12 cellular contexts compared by ENCODE assay signal in the genomic region with DNA sequence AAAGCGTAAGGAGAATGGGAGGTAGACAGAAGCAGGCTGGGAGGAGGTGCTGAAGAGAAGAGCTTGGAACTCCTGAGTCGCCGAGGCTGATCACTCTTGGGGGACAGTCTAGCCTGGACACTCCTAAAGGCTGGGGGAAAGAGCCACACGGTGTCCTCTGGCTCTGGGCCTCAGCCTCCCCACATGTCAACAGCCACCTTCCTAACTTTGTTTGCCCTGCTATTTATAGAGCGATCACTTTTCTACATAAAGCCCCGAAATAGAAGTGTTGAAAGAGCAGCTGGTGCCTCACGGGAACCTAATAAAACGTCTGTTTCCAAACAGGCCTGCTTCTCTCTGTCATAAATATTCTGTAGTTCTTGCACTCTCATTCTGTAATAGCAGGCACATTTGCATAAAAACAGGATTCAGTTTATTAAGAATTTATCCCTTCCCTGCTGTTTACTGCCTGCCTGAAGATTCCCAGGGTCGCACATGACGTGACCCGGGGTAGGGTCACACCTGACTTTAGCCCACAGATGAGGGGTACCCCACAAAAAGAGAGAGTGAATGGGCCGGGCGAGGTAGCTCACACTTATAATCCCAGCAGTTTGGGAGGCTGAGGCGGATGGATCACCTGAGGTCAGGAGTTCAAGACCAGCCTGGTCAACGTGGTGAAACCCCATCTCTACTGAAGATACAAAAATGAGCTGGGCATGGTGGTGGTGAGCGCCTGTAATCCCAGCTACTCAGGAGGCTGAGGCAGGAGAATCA.
A peak's percentile ranks its signal among the peaks of the same experiment; 100 is the strongest.
DNase-seq lines count a peak whose midpoint lies in the region; ATAC-seq, FAIRE-seq and TF ChIP-seq lines count a peak whose summit lies in the region.
"Had no signal": no experiment of that assay in that cellular context is flagged by ENCODE, and none has a peak within 500 bp of the region (broad histone marks: within the 10 kb centered on the region; RNA-seq: fewer than 3 reads in every experiment).

No MANE protein-coding gene starts in this region.

- no TSS peak for BruUV-seq in OCI-LY7 (replicated peaks; lab: Mats Ljungman, UMichigan)

- peak overlapping the region; percentile 27; the same call in 1 of the 2 replicates for H2AFZ ChIP-seq in OCI-LY7 (ENCODE audit: low read length)

- no peaks in the 10 kb centered on the region for H3K36me3 Mint-ChIP-seq in activated naive CD8-positive, alpha-beta T cell treated with anti-CD3 and anti-CD28 coated beads, Interleukin-2, amount 50 U/mL, for 24 hours (ENCODE audit: low read depth)
- H3K36me3 Mint-ChIP-seq in activated T-cell treated with anti-CD3 and anti-CD28 coated beads, Interleukin-2, amount 50 U/mL, for 72 hours (ENCODE audit: insufficient read depth in 2 of 2) = no peaks in the 10 kb centered on the region

- POLR2A ChIA-PET in OCI-LY7 (lab: Charles Lee) = interaction anchor here (0.6 to 1.0 kb wide), 3 partner anchors 9 to 417 kb away, joined by 3 to 4 read pairs (median 3); no protein-coding TSS in a partner anchor

- no peak overlapping the region for H3K4me3 Mint-ChIP-seq in activated naive CD8-positive, alpha-beta T cell treated with anti-CD3 and anti-CD28 coated beads, Interleukin-2, amount 50 U/mL, for 24 hours
- H3K4me3 Mint-ChIP-seq in activated T-cell treated with anti-CD3 and anti-CD28 coated beads, Interleukin-2, amount 50 U/mL, for 72 hours = no peak overlapping the region

- peaks cover 19% of the 10 kb centered on the region for H3K4me1 Mint-ChIP-seq in activated naive CD8-positive, alpha-beta T cell treated with anti-CD3 and anti-CD28 coated beads, Interleukin-2, amount 50 U/mL, for 24 hours
- H3K4me1 Mint-ChIP-seq in activated T-cell treated with anti-CD3 and anti-CD28 coated beads, Interleukin-2, amount 50 U/mL, for 72 hours (ENCODE audit: low read depth) = peaks cover 26% of the 10 kb centered on the region

- H3K27ac Mint-ChIP-seq in activated naive CD8-positive, alpha-beta T cell treated with anti-CD3 and anti-CD28 coated beads, Interleukin-2, amount 50 U/mL, for 24 hours = no peak overlapping the region
- no peak overlapping the region for H3K27ac Mint-ChIP-seq in activated T-cell treated with anti-CD3 and anti-CD28 coated beads, Interleukin-2, amount 50 U/mL, for 72 hours

- H3K4me1 ChIP-seq in OCI-LY7 (ENCODE audit: insufficient read depth, low read length, poor library complexity, severe bottlenecking) = peaks cover 24% of the 10 kb centered on the region
- peaks cover 15 to 80% (median 74%) of the 10 kb centered on the region in 5 donors for H3K4me1 ChIP-seq in subcutaneous abdominal adipose tissue (ENCODE audit: control insufficient read depth in 5 of 5, insufficient read depth in 5 of 5, low read length in 5 of 5)

- H4K20me1 ChIP-seq in OCI-LY7 (ENCODE audit: insufficient read depth, low read length) = no peaks in the 10 kb centered on the region

- peak overlapping the region in 2 of 5 donors; percentile 41 to 55 for H3K9ac ChIP-seq in subcutaneous abdominal adipose tissue (ENCODE audit: low read length in 5 of 5)

- H3K27ac ChIP-seq in OCI-LY7 (ENCODE audit: low read depth, low read length, poor library complexity, severe bottlenecking) (peak overlapping the region; percentile 18), subcutaneous abdominal adipose tissue (ENCODE audit: low read depth, low read length) (peak overlapping the region; percentile 92)
- H3K27ac ChIP-seq: 22Rv1 had no signal

- H3K4me3 ChIP-seq in OCI-LY7 (ENCODE audit: low read depth, low read length, poor library complexity, severe bottlenecking) = no peak overlapping the region
- H3K4me3 ChIP-seq in subcutaneous abdominal adipose tissue (ENCODE audit: low read depth in 1 of 5, low read length in 5 of 5) = no peak overlapping the region

- peak overlapping the region; percentile 29; the same call in 1 of the 2 replicates for H3K4me2 ChIP-seq in OCI-LY7 (ENCODE audit: low read length)

- H3K9me3 Mint-ChIP-seq in activated naive CD8-positive, alpha-beta T cell treated with anti-CD3 and anti-CD28 coated beads, Interleukin-2, amount 50 U/mL, for 24 hours = no peaks in the 10 kb centered on the region
- no peaks in the 10 kb centered on the region for H3K9me3 Mint-ChIP-seq in activated T-cell treated with anti-CD3 and anti-CD28 coated beads, Interleukin-2, amount 50 U/mL, for 72 hours

- H3K27me3 Mint-ChIP-seq in activated naive CD8-positive, alpha-beta T cell treated with anti-CD3 and anti-CD28 coated beads, Interleukin-2, amount 50 U/mL, for 24 hours = no peaks in the 10 kb centered on the region
- no peaks in the 10 kb centered on the region for H3K27me3 Mint-ChIP-seq in activated T-cell treated with anti-CD3 and anti-CD28 coated beads, Interleukin-2, amount 50 U/mL, for 72 hours (ENCODE audit: low read depth)

- H3K9me3 ChIP-seq in OCI-LY7 (ENCODE audit: low read length) (peaks cover 4% of the 10 kb centered on the region; the same call in 1 of the 2 replicates), subcutaneous abdominal adipose tissue (ENCODE audit: control insufficient read depth in 5 of 5, low read length in 5 of 5) (no peaks in the 10 kb centered on the region)

- intact Hi-C loops in OCI-LY7 (cut with micrococcal nuclease; ENCODE audit: unreplicated experiment) = no loop called here

- peak; percentile 92 for FAIRE-seq in islet of Langerhans (lab: Jason Lieb, UNC)

- no peak for TF ChIP-seq CTCF in OCI-LY7 (conservative IDR thresholded peaks at IDR 0.05; ENCODE audit: low read length)

- H3K27me3 ChIP-seq in subcutaneous abdominal adipose tissue (ENCODE audit: control insufficient read depth in 5 of 5, insufficient read depth in 4 of 5, low read length in 5 of 5) = no peaks in the 10 kb centered on the region

- H3K36me3 ChIP-seq in OCI-LY7 (ENCODE audit: insufficient read depth, low read length) (no peaks in the 10 kb centered on the region), subcutaneous abdominal adipose tissue (ENCODE audit: control insufficient read depth in 5 of 5, insufficient read depth in 5 of 5, low read length in 5 of 5) (no peaks in the 10 kb centered on the region)

- H3K79me2 ChIP-seq in OCI-LY7 (ENCODE audit: insufficient read depth, low read depth, low read length) = no peaks in the 10 kb centered on the region

- CTCF ChIA-PET in OCI-LY7 (lab: Charles Lee; ENCODE audit: unreplicated experiment) = no interaction called here

- ATAC-seq in activated naive CD8-positive, alpha-beta T cell treated with anti-CD3 and anti-CD28 coated beads, Interleukin-2, amount 50 U/mL, for 24 hours = no peak
- no peak for ATAC-seq in activated T-cell treated with anti-CD3 and anti-CD28 coated beads, Interleukin-2, amount 50 U/mL, for 72 hours (replicated peaks in 1 of 2)
- ATAC-seq: HCT116 had no signal

- peak in 2 of 3 experiments; percentile 31 to 65 for DNase-seq in NCI-H1417 (lab: John Stamatoyannopoulos, UW)
- no peak for DNase-seq in NCI-H1417 treated with DMSO at 0.1 percent for 48 hours (lab: John Stamatoyannopoulos, UW)
- DNase-seq in OCI-LY7 (ENCODE audit: low spot score) = peak; percentile 57
- DNase-seq in activated naive CD8-positive, alpha-beta T cell treated with anti-CD3 and anti-CD28 coated beads, Interleukin-2, amount 50 U/mL, for 24 hours = no peak
- DNase-seq in GDM1 (lab: John Stamatoyannopoulos, UW) = no peak
- no peak for DNase-seq in activated T-cell treated with anti-CD3 and anti-CD28 coated beads, Interleukin-2, amount 50 U/mL, for 72 hours
- DNase-seq: cortex of kidney; stimulated activated CD4-positive, alpha-beta T cell treated with anti-CD3 and anti-CD28 coated beads, Interleukin-15, amount 100 ng/mL, for 24 hours had no signal

- H3K9me2 ChIP-seq in OCI-LY7 (ENCODE audit: insufficient read depth, low read length) = no peaks in the 10 kb centered on the region

Comparison
In these comparisons a context has a peak if more than half of its experiments do, and no peak if none do; other contexts are left out.
1. DNase-seq: peak in NCI-H1417 (2 of 3) and OCI-LY7 (single experiment); none in NCI-H1417 treated with DMSO at 0.1 percent for 48 hours (single experiment), activated naive CD8-positive, alpha-beta T cell treated with anti-CD3 and anti-CD28 coated beads, Interleukin-2, amount 50 U/mL, for 24 hours (single experiment), GDM1 (single experiment) and activated T-cell treated with anti-CD3 and anti-CD28 coated beads, Interleukin-2, amount 50 U/mL, for 72 hours (0 of 2).